In genomic region chr19:2984196-2984490, GRCh38 we compare ENCODE assay signal across 11 cellular contexts. TPM values are rescaled to one million over a fixed set of nuclear protein-coding genes. Genes with fewer than 3 reads are reported as not detected.
DNase-seq lines count a peak whose midpoint lies in the region; ATAC-seq, FAIRE-seq and TF ChIP-seq lines count a peak whose summit lies in the region.
"Had no signal": no experiment of that assay in that cellular context is flagged by ENCODE, and none has a peak within 500 bp of the region (broad histone marks: within the 10 kb centered on the region; RNA-seq: fewer than 3 reads in every experiment).

No MANE protein-coding gene starts in this region.

- FAIRE-seq in A549 (lab: Jason Lieb, UNC) (no peak), GM19239 (lab: Jason Lieb, UNC) (no peak)

- H3K27ac Mint-ChIP-seq in HFFc6 (no peak overlapping the region), nephron progenitor cell (no peak overlapping the region), T-helper 17 cell (no peak overlapping the region)
- H3K27ac Mint-ChIP-seq: activated naive CD4-positive, alpha-beta T cell treated with anti-CD3 and anti-CD28 coated beads, Interleukin-2, amount 50 U/mL, for 72 hours had no signal

- no peak overlapping the region for H3K4me3 ChIP-seq in A549
- peak overlapping the region; percentile 66 for H3K4me3 ChIP-seq in coronary artery

- H3K9me3 ChIP-seq in A549 (no peaks in the 10 kb centered on the region), T-helper 17 cell (ENCODE audit: control insufficient read depth, low read length, poor library complexity, severe bottlenecking) (no peaks in the 10 kb centered on the region)
- H3K9me3 ChIP-seq: Caco-2 had no signal

- DNase-seq in A549 (ENCODE audit: low read depth in 1 of 2, low spot score in 1 of 2): no peak
- no peak for DNase-seq in HFFc6
- DNase-seq in coronary artery (ENCODE audit: low spot score): peak; percentile 93
- peak; percentile 80 for DNase-seq in nephron progenitor cell
- no peak for DNase-seq in GM19239 (ENCODE audit: insufficient read length, low spot score)
- DNase-seq in T-helper 17 cell: no peak
- no peak for DNase-seq in epidermal melanocyte (ENCODE audit: insufficient read length, low spot score)
- DNase-seq: NCI-H2029 had no signal

- H3K4me3 Mint-ChIP-seq in HFFc6 (peak overlapping the region; percentile 73), nephron progenitor cell (peak overlapping the region; percentile 48), T-helper 17 cell (no peak overlapping the region)

- no peak for TF ChIP-seq EP300 in A549 (IDR thresholded peaks at IDR 0.05)

- TF ChIP-seq POLR2A in A549 (IDR thresholded peaks at IDR 0.05; ENCODE audit: low read length): no peak

- H3K4me1 Mint-ChIP-seq in HFFc6 (ENCODE audit: low read depth): peaks cover 11% of the 10 kb centered on the region
- H3K4me1 Mint-ChIP-seq in nephron progenitor cell: peaks cover 37% of the 10 kb centered on the region
- H3K4me1 Mint-ChIP-seq in T-helper 17 cell: peaks cover 3% of the 10 kb centered on the region

- H3K36me3 Mint-ChIP-seq in HFFc6 (ENCODE audit: low read depth) (no peaks in the 10 kb centered on the region), nephron progenitor cell (ENCODE audit: low read depth) (no peaks in the 10 kb centered on the region), T-helper 17 cell (ENCODE audit: low read depth) (no peaks in the 10 kb centered on the region)
- H3K36me3 Mint-ChIP-seq: activated naive CD4-positive, alpha-beta T cell treated with anti-CD3 and anti-CD28 coated beads, Interleukin-2, amount 50 U/mL, for 72 hours had no signal

- CTCF ChIA-PET in A549 (lab: Yijun Ruan, JAX): no interaction called here

- peak overlapping the region; percentile 53; the same call in 2 of the 3 replicates for H3K4me2 ChIP-seq in A549

- no peaks in the 10 kb centered on the region for H3K4me1 ChIP-seq in A549

- ATAC-seq in A549: no peak
- ATAC-seq in T-helper 17 cell: no peak
- no peak for ATAC-seq in HG03521 (IDR thresholded peaks at IDR 0.05; ENCODE audit: unreplicated experiment)
- ATAC-seq: activated naive CD4-positive, alpha-beta T cell treated with anti-CD3 and anti-CD28 coated beads, Interleukin-2, amount 50 U/mL, for 72 hours had no signal

- H3K9me3 Mint-ChIP-seq in HFFc6: no peaks in the 10 kb centered on the region
- no peaks in the 10 kb centered on the region for H3K9me3 Mint-ChIP-seq in nephron progenitor cell
- H3K9me3 Mint-ChIP-seq: activated naive CD4-positive, alpha-beta T cell treated with anti-CD3 and anti-CD28 coated beads, Interleukin-2, amount 50 U/mL, for 72 hours had no signal

- H3K27ac ChIP-seq in A549 (peak overlapping the region in 1 of 2 experiments; percentile 61; a peak in 2 of 6 replicates), coronary artery (peak overlapping the region; percentile 90)

- 37% methylated on average over 8 of the region's 13 CpGs for WGBS in A549 (ENCODE audit: missing lambda C conversion rate)

- POLR2A ChIA-PET in A549 (lab: Yijun Ruan, JAX): no interaction called here

- H3K27me3 Mint-ChIP-seq in HFFc6 (ENCODE audit: insufficient read depth): peaks cover 23% of the 10 kb centered on the region
- peaks cover 100% of the 10 kb centered on the region for H3K27me3 Mint-ChIP-seq in nephron progenitor cell (ENCODE audit: low read depth, poor library complexity)
- H3K27me3 Mint-ChIP-seq in T-helper 17 cell: peaks cover 35% of the 10 kb centered on the region

- no peak for TF ChIP-seq RAD21 in A549 (conservative IDR thresholded peaks at IDR 0.05 in 1 of 2, IDR thresholded peaks at IDR 0.05 in 1 of 2)

- TF ChIP-seq CTCF in A549 (IDR thresholded peaks at IDR 0.05): no peak
- no peak for TF ChIP-seq CTCF in HFFc6 (IDR thresholded peaks at IDR 0.05)
- no peak for TF ChIP-seq CTCF in coronary artery (IDR thresholded peaks at IDR 0.05)
- TF ChIP-seq CTCF in nephron progenitor cell (IDR thresholded peaks at IDR 0.05): no peak

TF ChIP-seq in A549, 52 proteins besides CTCF, POLR2A, EP300 and RAD21:
- TF ChIP-seq JUNB (IDR thresholded peaks at IDR 0.05) (no peak), FOSB (CRISPR knock-in tag; IDR thresholded peaks at IDR 0.05) (no peak)

RNA-seq across cellular contexts. Expression of gene TLE6, which starts 6.8 kb away (rescaled TPM):
- polyA plus RNA-seq in A549 (2011; rRNA removed): 3.1 and 6.1 TPM in 2 replicates
- polyA plus RNA-seq in A549 (2012; cell fraction: cytosol; rRNA removed): 2.7 and 3.7 TPM in 2 replicates
- polyA plus RNA-seq in A549 (2012; cell fraction: nucleus; rRNA removed): 7.6 TPM in 2 replicates
- 4.2 to 5.4 TPM (median 5.1 TPM) in 3 replicates for polyA plus RNA-seq in A549 (2017; fragmentation: RNase III; extraction: RNeasy Plus Mini Kit Qiagen cat#74134 plus additional on column Dnase treatment)
- polyA minus RNA-seq in A549 (2011; rRNA and poly(A)+ RNA removed): 3.2 and 5.1 TPM in 2 replicates
- 1 to 10 TPM in 5 of 6 experiments, under 1 TPM in 1; 0.82 to 3.0 (median 1.2) TPM for total RNA-seq in HFFc6 (2021; fragmentation: NEBNext Ultra II Directional; extraction: Animal tissue kit (Norgen Biotek cat#: 25700))
- total RNA-seq in T-helper 17 cell: under 1 TPM in 1 of 2 donors, not detected in 1; 0.29 TPM

RNA-seq across cellular contexts. Expression of gene ZNF77, which starts 39.4 kb away (rescaled TPM):
- polyA plus RNA-seq in A549 (2011; rRNA removed) (3.4 and 4.1 TPM in 2 replicates), A549 (2017; fragmentation: RNase III; extraction: RNeasy Plus Mini Kit Qiagen cat#74134 plus additional on column Dnase treatment) (1.7 to 1.9 TPM (median 1.7 TPM) in 3 replicates)
- polyA plus RNA-seq in A549 (2012; cell fraction: cytosol; rRNA removed): 1.7 and 1.8 TPM in 2 replicates
- 1.2 and 1.3 TPM in 2 replicates for polyA plus RNA-seq in A549 (2012; cell fraction: nucleus; rRNA removed)
- polyA minus RNA-seq in A549 (2011; rRNA and poly(A)+ RNA removed): 3.1 and 4.1 TPM in 2 replicates
- total RNA-seq in HFFc6 (2021; fragmentation: NEBNext Ultra II Directional; extraction: Animal tissue kit (Norgen Biotek cat#: 25700)): 1 to 10 TPM; 1.7 to 2.6 (median 2.2) TPM
- 1 to 10 TPM; 2.7 to 3.0 TPM for total RNA-seq in T-helper 17 cell

RNA-seq across cellular contexts. Expression of gene TLE2, which starts 44.9 kb away (rescaled TPM):
- polyA plus RNA-seq in A549 (2011; rRNA removed) (2.1 and 2.7 TPM in 2 replicates), A549 (2017; fragmentation: RNase III; extraction: RNeasy Plus Mini Kit Qiagen cat#74134 plus additional on column Dnase treatment) (1.9 to 3.1 TPM (median 2.6 TPM) in 3 replicates)
- 1.8 and 2.9 TPM in 2 replicates for polyA plus RNA-seq in A549 (2012; cell fraction: cytosol; rRNA removed)
- polyA plus RNA-seq in A549 (2012; cell fraction: nucleus; rRNA removed): 8.3 and 9.3 TPM in 2 replicates
- polyA minus RNA-seq in A549 (2011; rRNA and poly(A)+ RNA removed): 2.1 and 2.4 TPM in 2 replicates
- under 1 TPM in 4 of 6 experiments, not detected in 2; 0.15 to 0.67 (median 0.46) TPM for total RNA-seq in HFFc6 (2021; fragmentation: NEBNext Ultra II Directional; extraction: Animal tissue kit (Norgen Biotek cat#: 25700))
- total RNA-seq in T-helper 17 cell: 10 to 100 TPM in 1 of 2 donors, 1 to 10 TPM in 1; 9.5 to 13.1 TPM

Comparison
In these comparisons a context has a peak if more than half of its experiments do, and no peak if none do; other contexts are left out.
1. DNase-seq: peak in coronary artery (single experiment) and nephron progenitor cell (single experiment); none in A549 (0 of 2), HFFc6 (single experiment), GM19239 (single experiment), T-helper 17 cell (0 of 3) and epidermal melanocyte (single experiment).
2. RNA of gene TLE2, which starts 44.9 kb away (total RNA-seq): 9.5 to 13.1 TPM in T-helper 17 cell; 0.15 to 0.67 TPM in HFFc6; every median in the first group is over 4 times any median in the second.